ENCODE assay signal across 8 cellular contexts in genomic region chr3:155870133-155870944, GRCh38. TPM values are rescaled to one million over a fixed set of nuclear protein-coding genes. Genes with fewer than 3 reads are reported as not detected.
A peak's percentile ranks its signal among the peaks of the same experiment; 100 is the strongest.
DNase-seq lines count a peak whose midpoint lies in the region; TF ChIP-seq lines count a peak whose summit lies in the region.

Gene GMPS, plus strand, starts transcription at chr3:155870650. Its CDS starts 221 bp downstream, at chr3:155870871.

- H3K4me1 Mint-ChIP-seq in neural crest cell: peaks cover 26% of the 10 kb centered on the region

- peaks cover 18% of the 10 kb centered on the region for H3K4me1 ChIP-seq in HAP-1
- peaks cover 14% of the 10 kb centered on the region for H3K4me1 ChIP-seq in stomach smooth muscle (ENCODE audit: control insufficient read depth, insufficient read depth, low read length)

- H3K27ac ChIP-seq in stomach smooth muscle (ENCODE audit: low read length): peak within 1 kb of the TSS; percentile 91

- H3K9ac ChIP-seq in stomach smooth muscle (ENCODE audit: low read length in 2 of 2): peak within 1 kb of the TSS; percentile 88 to 93

- in situ Hi-C loops in HAP-1 (cut with MboI; ENCODE audit: low sequenced_read_pairs): loop anchor here (25.0 kb wide), 1 partner anchor 508 kb away; no protein-coding TSS in a partner anchor

- no peaks in the 10 kb centered on the region for H3K36me3 Mint-ChIP-seq in neural crest cell (ENCODE audit: low read depth)

- peak within 1 kb of the TSS; percentile 99 for H3K27ac Mint-ChIP-seq in neural crest cell (ENCODE audit: unreplicated experiment)

- no peaks in the 10 kb centered on the region for H3K9me3 Mint-ChIP-seq in neural crest cell

- H3K4me3 ChIP-seq in HAP-1: peak within 1 kb of the TSS; percentile 97
- peak within 1 kb of the TSS; percentile 100 for H3K4me3 ChIP-seq in MG63
- peak within 1 kb of the TSS; percentile 92 for H3K4me3 ChIP-seq in fibroblast of villous mesenchyme (ENCODE audit: low read depth, low read length)
- peak within 1 kb of the TSS; percentile 85 to 89 for H3K4me3 ChIP-seq in stomach smooth muscle (ENCODE audit: low read length in 2 of 2)

- H3K36me3 ChIP-seq in HAP-1 (replicated peaks): peaks cover 7% of the 10 kb centered on the region; the same call in 1 of the 2 replicates
- peaks cover 22% of the 10 kb centered on the region for H3K36me3 ChIP-seq in MG63
- no peaks in the 10 kb centered on the region for H3K36me3 ChIP-seq in stomach smooth muscle (ENCODE audit: control insufficient read depth in 2 of 2, insufficient read depth in 2 of 2, low read length in 2 of 2)

- H3K9me3 ChIP-seq in HAP-1 (no peaks in the 10 kb centered on the region), MG63 (no peaks in the 10 kb centered on the region), stomach smooth muscle (ENCODE audit: control insufficient read depth in 2 of 2, low read length in 2 of 2) (no peaks in the 10 kb centered on the region)

- H3K4me3 Mint-ChIP-seq in neural crest cell: peak within 1 kb of the TSS; percentile 98

- no peaks in the 10 kb centered on the region for H3K27me3 Mint-ChIP-seq in neural crest cell (ENCODE audit: low read depth)

- DNase-seq in GDM1 (lab: John Stamatoyannopoulos, UW) (peak; percentile 93), HAP-1 (ENCODE audit: low spot score in 2 of 2) (peak; percentile 94 to 96), MG63 (peak; percentile 97), SHP77 treated with DMSO at 0.1 percent for 48 hours (lab: John Stamatoyannopoulos, UW) (peak; percentile 75), activated gamma-delta T cell (lab: John Stamatoyannopoulos, UW) (peak; percentile 96), fibroblast of villous mesenchyme (ENCODE audit: low read depth) (peak; percentile 93), neural crest cell (ENCODE audit: low read depth, low spot score) (peak; percentile 93)

- peak; percentile 39 for TF ChIP-seq CTCF in fibroblast of villous mesenchyme (IDR thresholded peaks at IDR 0.05; ENCODE audit: insufficient read depth, low read depth, low read length)
- TF ChIP-seq CTCF in neural crest cell (conservative IDR thresholded peaks at IDR 0.05): peak; percentile 64

- H3K27me3 ChIP-seq in HAP-1 (ENCODE audit: low read depth) (no peaks in the 10 kb centered on the region), MG63 (no peaks in the 10 kb centered on the region), stomach smooth muscle (ENCODE audit: control insufficient read depth in 1 of 2, insufficient read depth in 2 of 2, low read length in 2 of 2) (no peaks in the 10 kb centered on the region)

RNA-seq across cellular contexts. Expression of gene GMPS, which starts in this region (rescaled TPM):
- 51.3 and 56.7 TPM in 2 replicates for total RNA-seq in MG63 (2014; rRNA removed; shearing (Covaris generic); ENCODE audit: low replicate concordance)
- total RNA-seq in fibroblast of villous mesenchyme (41.9 and 52.2 TPM in 2 replicates), neural crest cell (129 and 131 TPM in 2 replicates)

Comparison
In these comparisons a context has a peak if more than half of its experiments do, and no peak if none do; other contexts are left out.
1. Peak in every context shown above with its lines: DNase-seq, H3K4me3 ChIP-seq and H3K27ac ChIP-seq.